Comparison of ENCODE assay signal across 23 cellular contexts in the genomic region with DNA sequence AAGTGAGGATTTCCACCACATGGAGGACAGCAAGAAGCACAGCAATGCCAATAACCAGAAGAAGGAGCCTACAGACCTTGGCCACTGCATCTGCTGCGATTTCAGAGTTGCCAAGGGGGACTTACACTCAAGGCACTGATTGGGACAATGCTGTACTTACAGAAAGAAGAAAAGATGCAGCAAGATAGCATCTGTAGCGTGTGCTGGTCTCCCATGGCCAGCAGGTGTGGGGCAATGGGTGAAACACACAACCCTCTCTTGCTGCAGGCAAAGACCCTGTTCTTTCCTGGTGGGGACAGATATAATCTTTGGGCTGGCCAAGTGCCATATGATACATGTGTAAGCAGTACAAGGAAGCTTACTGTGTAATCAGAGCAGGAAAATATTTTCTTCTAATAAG.
DNase-seq lines count a peak whose midpoint lies in the region; ATAC-seq and TF ChIP-seq lines count a peak whose summit lies in the region.
"Had no signal": no experiment of that assay in that cellular context is flagged by ENCODE, and none has a peak within 500 bp of the region (broad histone marks: within the 10 kb centered on the region; RNA-seq: fewer than 3 reads in every experiment).

No MANE protein-coding gene starts in this region.

- no peaks in the 10 kb centered on the region for H3K9me3 ChIP-seq in BE2C
- H3K9me3 ChIP-seq in esophagus muscularis mucosa, result peaks cover 0 to 9% (median 4%) of the 10 kb centered on the region in 4 donors
- H3K9me3 ChIP-seq in trophoblast cell (ENCODE audit: insufficient read depth, low read depth, low read length), result peaks cover 2% of the 10 kb centered on the region

- H3K4me2 ChIP-seq in trophoblast cell (ENCODE audit: low read length), result no peak overlapping the region

- no peak overlapping the region for H2BK120ac ChIP-seq in trophoblast cell (ENCODE audit: insufficient read depth, low read length, poor library complexity)

- no peak overlapping the region for H3K9ac ChIP-seq in trophoblast cell (ENCODE audit: low read length)
- H3K9ac ChIP-seq: BLaER1 treated with 17β-estradiol and CSF1 and Interleukin-3, amounts not matched to agents 10 nM and 100 nM had no signal

- H3K23ac ChIP-seq in trophoblast cell (ENCODE audit: low read length), result no peak overlapping the region

- no peak overlapping the region for H3K4me3 Mint-ChIP-seq in IgD-negative memory B cell
- H3K4me3 Mint-ChIP-seq: CD4-positive, alpha-beta T cell; CD8-positive, alpha-beta T cell had no signal

- no peak overlapping the region for H2BK5ac ChIP-seq in trophoblast cell (ENCODE audit: low read depth, low read length, poor library complexity)

- no peaks in the 10 kb centered on the region for H3K79me2 ChIP-seq in trophoblast cell (ENCODE audit: control insufficient read depth, insufficient read depth, low read length, poor library complexity)

- H3K27ac ChIP-seq in esophagus muscularis mucosa (replicated peaks in 1 of 4) (no peak overlapping the region), trophoblast cell (ENCODE audit: low read depth, low read length) (no peak overlapping the region)
- H3K27ac ChIP-seq: BLaER1 treated with 17β-estradiol and CSF1 and Interleukin-3, amounts not matched to agents 10 nM and 100 nM; C4-2B had no signal

- H3K4me1 Mint-ChIP-seq in IgD-negative memory B cell, result no peaks in the 10 kb centered on the region

- H3K4me3 ChIP-seq in BE2C (ENCODE audit: low read depth, low read length), result no peak overlapping the region
- H3K4me3 ChIP-seq in esophagus muscularis mucosa, result no peak overlapping the region
- H3K4me3 ChIP-seq in trophoblast cell (ENCODE audit: low read depth, low read length), result no peak overlapping the region
- H3K4me3 ChIP-seq: BLaER1 treated with 17β-estradiol and CSF1 and Interleukin-3, amounts not matched to agents 10 nM and 100 nM; GM12878 had no signal

- H3K27me3 Mint-ChIP-seq in IgD-negative memory B cell, result peaks cover 7% of the 10 kb centered on the region

- H3K27ac Mint-ChIP-seq in IgD-negative memory B cell, result peak overlapping the region in 2 of 3 donors; percentile 42 to 65
- H3K27ac Mint-ChIP-seq: CD4-positive, alpha-beta T cell; CD8-positive, alpha-beta T cell had no signal

- H3K27me3 ChIP-seq in BE2C (no peaks in the 10 kb centered on the region), esophagus muscularis mucosa (no peaks in the 10 kb centered on the region), trophoblast cell (ENCODE audit: insufficient read depth, low read length) (no peaks in the 10 kb centered on the region)
- H3K27me3 ChIP-seq: BLaER1 treated with 17β-estradiol and CSF1 and Interleukin-3, amounts not matched to agents 10 nM and 100 nM had no signal

- WGBS in esophagus muscularis mucosa, result 91% methylated on average over 2 of the region's 2 CpGs
- WGBS in trophoblast cell (ENCODE audit: extremely low coverage, insufficient coverage, insufficient read length), result no CpG with 5 or more reads among the region's 2 CpGs

- H2BK12ac ChIP-seq in trophoblast cell (ENCODE audit: low read length), result no peak overlapping the region

- H3K14ac ChIP-seq in trophoblast cell (ENCODE audit: low read length), result no peak overlapping the region

- H3K79me1 ChIP-seq in trophoblast cell (ENCODE audit: low read length), result no peaks in the 10 kb centered on the region

- H3K4me1 ChIP-seq in BE2C (no peaks in the 10 kb centered on the region; the same call in 1 of the 2 replicates), esophagus muscularis mucosa (no peaks in the 10 kb centered on the region), trophoblast cell (ENCODE audit: control insufficient read depth in 1 of 2, insufficient read depth in 2 of 2, low read length in 2 of 2) (no peaks in the 10 kb centered on the region)
- H3K4me1 ChIP-seq: Caco-2 had no signal

- intact Hi-C loops in esophagus muscularis mucosa (cut with DNase I), result no loop called here

- no peak overlapping the region for H2AFZ ChIP-seq in trophoblast cell (ENCODE audit: insufficient read depth, low read length, poor library complexity)

- H4K12ac ChIP-seq in trophoblast cell (ENCODE audit: low read depth, low read length), result no peak overlapping the region

- no peak overlapping the region for H3K18ac ChIP-seq in trophoblast cell (ENCODE audit: low read length)

- TF ChIP-seq CTCF in BE2C (IDR thresholded peaks at IDR 0.05; ENCODE audit: low read depth, low read length), result no peak
- no peak for TF ChIP-seq CTCF in esophagus muscularis mucosa (IDR thresholded peaks at IDR 0.05)

- TF ChIP-seq POLR2A in esophagus muscularis mucosa (IDR thresholded peaks at IDR 0.05; ENCODE audit: low read depth), result no peak

- TF ChIP-seq EP300 in esophagus muscularis mucosa (IDR thresholded peaks at IDR 0.05), result no peak

- H3K36me3 ChIP-seq in BE2C (no peaks in the 10 kb centered on the region), esophagus muscularis mucosa (no peaks in the 10 kb centered on the region), trophoblast cell (ENCODE audit: control insufficient read depth in 1 of 2, insufficient read depth in 2 of 2, low read length in 2 of 2) (no peaks in the 10 kb centered on the region)
- H3K36me3 ChIP-seq: BLaER1 treated with 17β-estradiol and CSF1 and Interleukin-3, amounts not matched to agents 10 nM and 100 nM had no signal

- H4K91ac ChIP-seq in trophoblast cell (ENCODE audit: low read depth, low read length), result no peak overlapping the region

- DNase-seq in BE2C (peak; percentile 36), esophagus muscularis mucosa (ENCODE audit: extremely low spot score) (peak; percentile 42), trophoblast cell (peak; percentile 62 to 81), NOMO-1 (lab: John Stamatoyannopoulos, UW; ENCODE audit: unreplicated experiment in 2 of 2) (no peak), DMS 273 treated with DMSO at 0.1 percent for 48 hours (lab: John Stamatoyannopoulos, UW) (no peak), NCI-H187 treated with DMSO at 0.1 percent for 48 hours (lab: John Stamatoyannopoulos, UW) (no peak)
- DNase-seq: 8988T; ACHN; Caco-2; Calu3; CD4-positive, alpha-beta T cell; CD8-positive, alpha-beta T cell; DMS153; DMS53; DMS79; DND-41; EL; GDM1 had no signal

- peaks cover 6 to 13% (median 9%) of the 10 kb centered on the region in 3 donors for H3K9me3 Mint-ChIP-seq in IgD-negative memory B cell

- H3K4ac ChIP-seq in trophoblast cell (ENCODE audit: low read depth, low read length), result no peak overlapping the region

- no peak for ATAC-seq in GM18517 (IDR thresholded peaks at IDR 0.05; ENCODE audit: unreplicated experiment)
- ATAC-seq: CD8-positive, alpha-beta T cell; GM12878 had no signal

- no peak overlapping the region for H2AK5ac ChIP-seq in trophoblast cell (ENCODE audit: low read length)

- peaks cover 5% of the 10 kb centered on the region for H3K36me3 Mint-ChIP-seq in IgD-negative memory B cell
- H3K36me3 Mint-ChIP-seq: CD8-positive, alpha-beta T cell had no signal

- no peak overlapping the region for H4K8ac ChIP-seq in trophoblast cell (ENCODE audit: low read depth, low read length)

Comparison
In these comparisons a context has a peak if more than half of its experiments do, and no peak if none do; other contexts are left out.
1. DNase-seq: peak in BE2C (single experiment), esophagus muscularis mucosa (single experiment) and trophoblast cell (2 of 2); none in NOMO-1 (0 of 2), DMS 273 treated with DMSO at 0.1 percent for 48 hours (single experiment) and NCI-H187 treated with DMSO at 0.1 percent for 48 hours (single experiment).